ENCODE assay signal across 10 cellular contexts in the genomic region with DNA sequence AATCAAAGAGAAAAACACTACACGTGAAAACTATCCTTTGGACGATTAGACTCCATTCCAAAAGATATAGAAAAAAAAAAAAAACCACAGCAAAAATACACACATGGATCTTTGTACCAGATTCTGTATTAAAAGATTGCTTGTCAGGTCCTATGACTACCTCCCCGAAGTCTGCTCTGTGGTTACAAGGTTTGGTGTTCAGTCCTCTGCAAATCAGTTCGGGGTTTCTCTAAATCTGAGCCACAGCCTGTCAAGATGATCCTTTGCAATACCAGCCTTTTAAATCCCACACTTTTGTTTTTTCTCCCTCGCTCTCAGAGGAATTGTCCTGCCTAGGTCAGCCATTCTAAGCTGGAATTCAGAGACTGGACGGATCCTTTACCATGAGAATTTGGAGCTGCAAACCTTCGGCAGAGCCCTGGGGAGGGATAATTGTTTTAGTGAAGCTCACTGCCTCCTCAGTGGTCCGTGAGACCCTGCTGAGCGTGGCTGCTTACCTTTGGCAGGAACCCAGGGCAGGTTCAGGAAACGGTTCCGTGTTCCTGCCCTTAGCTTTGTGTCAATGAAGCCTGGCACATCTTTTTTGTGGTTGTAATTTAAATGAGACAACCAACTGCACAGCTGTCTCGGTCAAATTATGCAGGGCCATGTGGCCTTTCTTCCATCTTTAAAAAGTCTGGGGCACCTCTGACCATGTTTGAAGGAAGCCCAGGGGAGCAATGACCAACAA. TPM values are rescaled to one million over a fixed set of nuclear protein-coding genes. Genes with fewer than 3 reads are reported as not detected.
DNase-seq lines count a peak whose midpoint lies in the region; TF ChIP-seq lines count a peak whose summit lies in the region.
"Had no signal": no experiment of that assay in that cellular context is flagged by ENCODE, and none has a peak within 500 bp of the region (broad histone marks: within the 10 kb centered on the region; RNA-seq: fewer than 3 reads in every experiment).

No MANE protein-coding gene starts in this region.

- in situ Hi-C loops in GM13977 (cut with MboI; ENCODE audit: low pct_unique_long_range_greater_than_20kb, low sequenced_read_pairs, unreplicated experiment), result no loop called here

- H3K4me2 ChIP-seq in smooth muscle cell, result peak overlapping the region; percentile 84

- H3K36me3 ChIP-seq in smooth muscle cell (ENCODE audit: low read depth), result no peaks in the 10 kb centered on the region

- no peaks in the 10 kb centered on the region for H3K9me3 ChIP-seq in smooth muscle cell (replicated peaks; ENCODE audit: low read depth)

- no peak for TF ChIP-seq CTCF in GM13977 (IDR thresholded peaks at IDR 0.05; ENCODE audit: extremely low read depth, insufficient read depth, missing control alignments)
- no peak for TF ChIP-seq CTCF in fibroblast of the aortic adventitia (IDR thresholded peaks at IDR 0.05; ENCODE audit: insufficient read depth, low read length)
- TF ChIP-seq CTCF in smooth muscle cell (IDR thresholded peaks at IDR 0.05; ENCODE audit: borderline replicate concordance, insufficient read depth, poor library complexity, severe bottlenecking), result no peak

- H3K4me3 ChIP-seq in fibroblast of the aortic adventitia (ENCODE audit: low read depth, low read length) (peak overlapping the region; percentile 29), smooth muscle cell (no peak overlapping the region)

- H3F3A ChIP-seq in smooth muscle cell (ENCODE audit: low read depth), result peaks cover 4% of the 10 kb centered on the region

- H3K27ac ChIP-seq in smooth muscle cell (ENCODE audit: low read depth), result no peak overlapping the region

- H3K79me2 ChIP-seq in smooth muscle cell (ENCODE audit: low read depth), result no peaks in the 10 kb centered on the region

- peak; percentile 32 for DNase-seq in GM13977 (ENCODE audit: low spot score)
- peak; percentile 74 to 78 for DNase-seq in NCI-H526 (lab: John Stamatoyannopoulos, UW)
- DNase-seq in fibroblast of the aortic adventitia (ENCODE audit: low read depth), result peak; percentile 79
- DNase-seq in smooth muscle cell (lab: John Stamatoyannopoulos, UW; ENCODE audit: unreplicated experiment), result no peak
- DNase-seq in GF-D8 (lab: John Stamatoyannopoulos, UW), result no peak
- DNase-seq in activated T-cell treated with anti-CD3 and anti-CD28 coated beads for 4 hours, result no peak
- no peak for DNase-seq in inferior parietal cortex (ENCODE audit: extremely low spot score)
- DNase-seq in RPMI8226, result no peak
- DNase-seq: islet precursor cell, NCI-H510A treated with DMSO at 0.1 percent for 48 hours had no signal

- WGBS in smooth muscle cell (ENCODE audit: low lambda C conversion rate), result 28% methylated on average over 12 of the region's 12 CpGs

- peaks cover 75% of the 10 kb centered on the region for H3K27me3 ChIP-seq in smooth muscle cell (ENCODE audit: low read depth)

- H3K4me1 ChIP-seq in smooth muscle cell (ENCODE audit: low read depth), result peaks cover 25% of the 10 kb centered on the region

- no peaks in the 10 kb centered on the region for H4K20me1 ChIP-seq in smooth muscle cell (ENCODE audit: low read depth)

- H2AFZ ChIP-seq in smooth muscle cell (ENCODE audit: low read depth), result no peak overlapping the region

- H3K9ac ChIP-seq in smooth muscle cell (ENCODE audit: low read depth), result no peak overlapping the region

RNA-seq across cellular contexts. Expression of gene EBF1, which starts 47.3 kb away (rescaled TPM):
- 23.4 and 26.4 TPM in 2 replicates for total RNA-seq in fibroblast of the aortic adventitia (ENCODE audit: low replicate concordance)
- total RNA-seq in smooth muscle cell, result 1.6 and 2.3 TPM in 2 replicates
- polyA plus RNA-seq in smooth muscle cell, result 1.5 and 3.3 TPM in 2 replicates

Comparison
In these comparisons a context has a peak if more than half of its experiments do, and no peak if none do; other contexts are left out.
1. DNase-seq: peak in GM13977 (single experiment), NCI-H526 (2 of 2) and fibroblast of the aortic adventitia (single experiment); none in smooth muscle cell (single experiment), GF-D8 (single experiment), activated T-cell treated with anti-CD3 and anti-CD28 coated beads for 4 hours (single experiment), inferior parietal cortex (single experiment) and RPMI8226 (single experiment).